15 cellular contexts compared by ENCODE assay signal in genomic region chr1:208781391-208782035, GRCh38.
DNase-seq lines count a peak whose midpoint lies in the region; ATAC-seq and TF ChIP-seq lines count a peak whose summit lies in the region.
"Had no signal": no experiment of that assay in that cellular context is flagged by ENCODE, and none has a peak within 500 bp of the region (broad histone marks: within the 10 kb centered on the region; RNA-seq: fewer than 3 reads in every experiment).

No MANE protein-coding gene starts in this region.

- no peaks in the 10 kb centered on the region for H3K36me3 ChIP-seq in iPS-18a (ENCODE audit: control insufficient read depth, low read depth, low read length)
- H3K36me3 ChIP-seq: prostate gland, upper lobe of right lung had no signal

- CTCF ChIA-PET in GM10248 (lab: Yijun Ruan, JAX), result no interaction called here

- no peak overlapping the region for H3K9ac ChIP-seq in iPS-18a (ENCODE audit: low read length)

- peaks cover 29% of the 10 kb centered on the region for H3K4me1 ChIP-seq in iPS-18a (ENCODE audit: control insufficient read depth, low read depth, low read length)
- H3K4me1 ChIP-seq: prostate gland, upper lobe of right lung had no signal

- POLR2A ChIA-PET in GM10248 (lab: Yijun Ruan, JAX), result no interaction called here

- peaks cover 7% of the 10 kb centered on the region for H3K27me3 ChIP-seq in iPS-18a (ENCODE audit: control insufficient read depth, insufficient read depth, low read length)
- H3K27me3 ChIP-seq: upper lobe of right lung had no signal

- no peak overlapping the region for H3K27ac ChIP-seq in iPS-18a (ENCODE audit: low read length)
- H3K27ac ChIP-seq: prostate gland, upper lobe of right lung had no signal

- ATAC-seq in left lobe of liver (no peak), GM21529 (IDR thresholded peaks at IDR 0.05; ENCODE audit: unreplicated experiment) (no peak)
- ATAC-seq: activated CD8-positive, alpha-beta T cell treated with anti-CD3 and anti-CD28 coated beads, Interleukin-2, amount 10 ng/mL, durations not matched to agents 7 days and 5 days; natural killer cell treated with Interleukin-12 subunit alpha and Interleukin-12 subunit beta and Interleukin-15 and Interleukin-18, amount 100 ng/mL, for 72 hours; upper lobe of right lung had no signal

- H3K9me3 ChIP-seq in iPS-18a (ENCODE audit: control insufficient read depth, low read depth, low read length), result no peaks in the 10 kb centered on the region
- H3K9me3 ChIP-seq: prostate gland, upper lobe of right lung had no signal

- no peak for TF ChIP-seq CTCF in GM10248 (IDR thresholded peaks at IDR 0.05; ENCODE audit: control extremely low read depth, extremely low read depth, low read depth, missing control alignments)

- peak; percentile 54 for DNase-seq in DMS53 treated with DMSO at 0.1 percent for 48 hours (lab: John Stamatoyannopoulos, UW; ENCODE audit: unreplicated experiment)
- DNase-seq in NCI-H1436 (lab: John Stamatoyannopoulos, UW), result peak; percentile 81
- peak; percentile 74 for DNase-seq in NCI-H510A treated with DMSO at 0.1 percent for 48 hours (lab: John Stamatoyannopoulos, UW)
- no peak for DNase-seq in left lobe of liver (ENCODE audit: low spot score)
- DNase-seq in GM10248 (ENCODE audit: extremely low spot score), result no peak
- no peak for DNase-seq in CD1c-positive myeloid dendritic cell (ENCODE audit: extremely low spot score)
- DNase-seq: activated CD8-positive, alpha-beta T cell treated with anti-CD3 and anti-CD28 coated beads, Interleukin-2, amount 10 ng/mL, durations not matched to agents 7 days and 5 days; CD8-positive, alpha-beta memory T cell; NCI-H446; upper lobe of right lung had no signal

- peak overlapping the region; percentile 26 for H3K4me3 ChIP-seq in iPS-18a (ENCODE audit: low read length)
- H3K4me3 ChIP-seq: lung, prostate gland, upper lobe of right lung had no signal

Comparison
In these comparisons a context has a peak if more than half of its experiments do, and no peak if none do; other contexts are left out.
1. DNase-seq: peak in DMS53 treated with DMSO at 0.1 percent for 48 hours (single experiment), NCI-H1436 (single experiment) and NCI-H510A treated with DMSO at 0.1 percent for 48 hours (single experiment); none in left lobe of liver (single experiment), GM10248 (single experiment) and CD1c-positive myeloid dendritic cell (single experiment).